Comparison of ENCODE assay signal across 2 cellular contexts in the genomic region with DNA sequence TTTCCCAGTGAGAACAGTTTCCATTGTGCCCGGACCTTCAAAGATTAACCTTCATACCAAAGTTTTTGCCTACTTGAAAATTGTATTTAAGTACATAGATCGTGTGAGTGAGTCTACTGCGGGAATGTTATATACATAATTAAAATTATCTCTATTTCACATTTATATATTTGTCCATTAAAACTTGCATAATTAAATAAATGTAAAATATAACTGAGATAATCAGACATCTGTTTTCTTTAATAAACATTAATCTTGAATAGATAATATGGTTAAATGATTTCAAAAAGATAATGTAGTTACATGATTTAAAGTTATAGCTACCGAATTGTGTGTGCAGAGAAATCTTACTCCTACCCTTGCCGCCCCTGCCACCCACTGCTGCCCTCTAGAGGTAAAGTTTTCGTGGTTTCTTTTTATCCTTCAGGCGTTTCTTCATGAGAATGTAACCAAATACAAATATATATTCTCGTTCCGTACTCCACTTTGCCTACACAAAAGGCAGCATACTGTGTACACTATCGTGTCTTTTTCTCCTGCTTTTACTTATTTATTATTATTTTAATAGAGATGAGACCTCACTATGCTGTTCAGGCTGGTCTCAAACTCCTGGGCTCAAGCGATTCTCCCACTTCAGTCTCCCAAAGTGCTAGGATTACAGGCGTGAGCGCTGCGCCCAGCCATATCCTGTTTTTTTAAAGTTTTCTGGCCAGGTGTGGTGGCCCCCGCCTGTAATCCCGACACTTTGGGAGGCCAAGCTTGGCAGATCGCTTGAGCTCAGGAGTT.
TF ChIP-seq lines count a peak whose summit lies in the region.

No MANE protein-coding gene starts in this region.

TF ChIP-seq in HEK293T, 16 proteins besides CTCF, POLR2A, EP300 and RAD21:
- TF ChIP-seq ZNF384 (IDR thresholded peaks at IDR 0.05), result no peak
- TF ChIP-seq HDGF (IDR thresholded peaks at IDR 0.05; ENCODE audit: borderline replicate concordance), result no peak
- TF ChIP-seq FOXM1 (IDR thresholded peaks at IDR 0.05; ENCODE audit: borderline replicate concordance), result no peak
- TF ChIP-seq NFRKB (IDR thresholded peaks at IDR 0.05), result no peak
- TF ChIP-seq PKNOX1 (IDR thresholded peaks at IDR 0.05), result no peak
- TF ChIP-seq SP1 (IDR thresholded peaks at IDR 0.05), result no peak
- no peak for TF ChIP-seq BHLHE40 (IDR thresholded peaks at IDR 0.05; ENCODE audit: borderline replicate concordance)
- TF ChIP-seq CTBP1 (IDR thresholded peaks at IDR 0.05; ENCODE audit: borderline replicate concordance), result no peak
- TF ChIP-seq ELF4 (IDR thresholded peaks at IDR 0.05), result no peak
- no peak for TF ChIP-seq SUZ12 (IDR thresholded peaks at IDR 0.05)

TF ChIP-seq in GM12878, 131 proteins besides CTCF, POLR2A, EP300 and RAD21:
- TF ChIP-seq LARP7 (IDR thresholded peaks at IDR 0.05) (no peak), SMC3 (IDR thresholded peaks at IDR 0.05; ENCODE audit: borderline replicate concordance, low read length) (peak; percentile 65; the same call in 1 of the 2 replicates), RUNX3 (IDR thresholded peaks at IDR 0.05; ENCODE audit: low read length) (peak; percentile 76), MYC (IDR thresholded peaks at IDR 0.05; ENCODE audit: insufficient read depth, insufficient read length, insufficient replicate concordance, low read length, severe bottlenecking) (no peak)
- TF ChIP-seq, protein P1, sequence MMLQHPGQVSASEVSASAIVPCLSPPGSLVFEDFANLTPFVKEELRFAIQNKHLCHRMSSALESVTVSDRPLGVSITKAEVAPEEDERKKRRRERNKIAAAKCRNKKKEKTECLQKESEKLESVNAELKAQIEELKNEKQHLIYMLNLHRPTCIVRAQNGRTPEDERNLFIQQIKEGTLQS (IDR thresholded peaks at IDR 0.05; ENCODE audit: borderline replicate concordance, extremely low read depth, low read depth, low read length), result no peak
- TF ChIP-seq, protein P2, sequence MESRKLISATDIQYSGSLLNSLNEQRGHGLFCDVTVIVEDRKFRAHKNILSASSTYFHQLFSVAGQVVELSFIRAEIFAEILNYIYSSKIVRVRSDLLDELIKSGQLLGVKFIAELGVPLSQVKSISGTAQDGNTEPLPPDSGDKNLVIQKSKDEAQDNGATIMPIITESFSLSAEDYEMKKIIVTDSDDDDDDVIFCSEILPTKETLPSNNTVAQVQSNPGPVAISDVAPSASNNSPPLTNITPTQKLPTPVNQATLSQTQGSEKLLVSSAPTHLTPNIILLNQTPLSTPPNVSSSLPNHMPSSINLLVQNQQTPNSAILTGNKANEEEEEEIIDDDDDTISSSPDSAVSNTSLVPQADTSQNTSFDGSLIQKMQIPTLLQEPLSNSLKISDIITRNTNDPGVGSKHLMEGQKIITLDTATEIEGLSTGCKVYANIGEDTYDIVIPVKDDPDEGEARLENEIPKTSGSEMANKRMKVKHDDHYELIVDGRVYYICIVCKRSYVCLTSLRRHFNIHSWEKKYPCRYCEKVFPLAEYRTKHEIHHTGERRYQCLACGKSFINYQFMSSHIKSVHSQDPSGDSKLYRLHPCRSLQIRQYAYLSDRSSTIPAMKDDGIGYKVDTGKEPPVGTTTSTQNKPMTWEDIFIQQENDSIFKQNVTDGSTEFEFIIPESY (IDR thresholded peaks at IDR 0.05), result no peak
